Comparison of ENCODE assay signal across 15 cellular contexts in the genomic region with DNA sequence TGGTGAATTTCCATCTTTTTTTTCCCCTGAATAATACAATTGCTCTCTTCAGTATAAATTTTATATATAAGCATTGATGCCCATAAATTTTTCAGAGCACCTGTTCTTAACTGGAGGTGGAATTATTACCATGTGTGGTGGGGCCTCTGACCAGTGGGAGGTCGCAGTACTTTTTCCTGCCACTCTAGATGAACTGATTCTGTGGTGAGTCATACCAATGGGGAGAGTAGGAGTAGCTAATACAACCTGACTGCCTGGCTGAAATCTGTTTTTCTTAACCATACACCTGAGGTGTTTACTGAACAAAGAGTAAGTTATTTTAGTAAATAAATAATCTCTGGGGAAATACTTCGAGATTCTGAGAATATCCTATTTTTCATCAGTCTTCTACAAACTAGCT.
DNase-seq lines count a peak whose midpoint lies in the region; FAIRE-seq and TF ChIP-seq lines count a peak whose summit lies in the region.
"Had no signal": no experiment of that assay in that cellular context is flagged by ENCODE, and none has a peak within 500 bp of the region (broad histone marks: within the 10 kb centered on the region; RNA-seq: fewer than 3 reads in every experiment).

No MANE protein-coding gene starts in this region.

- H3K27me3 ChIP-seq in H7 (ENCODE audit: control insufficient read depth, insufficient read depth, low read length), result no peaks in the 10 kb centered on the region
- H3K27me3 ChIP-seq in bronchial epithelial cell (ENCODE audit: control insufficient read depth, insufficient read depth, low read length), result no peaks in the 10 kb centered on the region

- H3K4me3 ChIP-seq in H7 (ENCODE audit: insufficient read depth, low read depth, low read length) (no peak overlapping the region), bronchial epithelial cell (ENCODE audit: low read depth, low read length) (no peak overlapping the region)
- H3K4me3 ChIP-seq: GM23248 had no signal

- peak; percentile 7 for DNase-seq in H7
- peak; percentile 23 for DNase-seq in bronchial epithelial cell (ENCODE audit: low read depth)
- peak; percentile 22 for DNase-seq in iPS-NIHi7 (ENCODE audit: extremely low spot score)
- peak; percentile 5 for DNase-seq in urothelium cell line (ENCODE audit: low spot score)
- DNase-seq in nucleus accumbens (lab: John Stamatoyannopoulos, UW), result no peak
- DNase-seq in islet precursor cell, result no peak
- no peak for DNase-seq in inferior parietal cortex (ENCODE audit: extremely low spot score)
- DNase-seq: C1 segment of cervical spinal cord; CD4-positive, alpha-beta T cell; DMS153; GF-D8; GM23248 had no signal

- FAIRE-seq in bronchial epithelial cell (lab: Jason Lieb, UNC) (no peak), urothelium cell line (lab: Jason Lieb, UNC) (no peak)
- FAIRE-seq: A204.1, D721Med, H54 had no signal

- no peaks in the 10 kb centered on the region for H3K36me3 ChIP-seq in H7 (replicated peaks; ENCODE audit: control insufficient read depth, insufficient read depth, low read length)
- no peaks in the 10 kb centered on the region for H3K36me3 ChIP-seq in bronchial epithelial cell (ENCODE audit: control insufficient read depth, insufficient read depth, low read length)

- TF ChIP-seq CTCF in bronchial epithelial cell (IDR thresholded peaks at IDR 0.05; ENCODE audit: insufficient read depth, low read length, severe bottlenecking), result no peak

Comparison
In these comparisons a context has a peak if more than half of its experiments do, and no peak if none do; other contexts are left out.
1. DNase-seq: peak in H7 (single experiment), bronchial epithelial cell (single experiment), iPS-NIHi7 (single experiment) and urothelium cell line (single experiment); none in nucleus accumbens (0 of 56), islet precursor cell (single experiment) and inferior parietal cortex (single experiment).